Comparison of ENCODE assay signal across 23 cellular contexts in genomic region chr13:27595055-27595811, GRCh38. TPM values are rescaled to one million over a fixed set of nuclear protein-coding genes. Genes with fewer than 3 reads are reported as not detected.
DNase-seq lines count a peak whose midpoint lies in the region; ATAC-seq and TF ChIP-seq lines count a peak whose summit lies in the region.
"Had no signal": no experiment of that assay in that cellular context is flagged by ENCODE, and none has a peak within 500 bp of the region (broad histone marks: within the 10 kb centered on the region; RNA-seq: fewer than 3 reads in every experiment).

No MANE protein-coding gene starts in this region.

- no peaks in the 10 kb centered on the region for H3K9me3 Mint-ChIP-seq in activated naive CD4-positive, alpha-beta T cell treated with anti-CD3 and anti-CD28 coated beads, Interleukin-2, amount 50 U/mL, for 72 hours
- H3K9me3 Mint-ChIP-seq: activated CD4-positive, alpha-beta T cell treated with anti-CD3 and anti-CD28 coated beads, Interleukin-2, amount 10 ng/mL, durations not matched to agents 24 days and 14 days; activated naive CD4-positive, alpha-beta T cell treated with anti-CD3 and anti-CD28 coated beads, Interleukin-2, amount 50 U/mL, for 24 hours; CD14-positive monocyte; neural crest cell; type B pancreatic cell had no signal

- intact Hi-C loops in body of pancreas (cut with DNase I) (no loop called here), mucosa of descending colon (cut with DNase I, micrococcal nuclease) (no loop called here)

- no peak for TF ChIP-seq CTCF in Loucy (conservative IDR thresholded peaks at IDR 0.05; ENCODE audit: low read length)
- no peak for TF ChIP-seq CTCF in body of pancreas (IDR thresholded peaks at IDR 0.05)
- TF ChIP-seq CTCF in mucosa of descending colon (IDR thresholded peaks at IDR 0.05), result no peak

- H3K36me3 ChIP-seq in Loucy (ENCODE audit: insufficient read depth, low read length) (no peaks in the 10 kb centered on the region), body of pancreas (replicated peaks in 1 of 2; ENCODE audit: insufficient read depth in 1 of 2, low read depth in 2 of 2) (no peaks in the 10 kb centered on the region), mucosa of descending colon (ENCODE audit: low read depth) (no peaks in the 10 kb centered on the region)
- H3K36me3 ChIP-seq: ascending aorta, sigmoid colon had no signal

- H3K27ac ChIP-seq in body of pancreas, result no peak overlapping the region
- H3K27ac ChIP-seq: ascending aorta, sigmoid colon had no signal

- H3K9me2 ChIP-seq in Loucy (replicated peaks; ENCODE audit: low read depth, low read length), result no peaks in the 10 kb centered on the region

- no peaks in the 10 kb centered on the region for H3F3A ChIP-seq in Loucy (ENCODE audit: low read depth)

- H3K4me1 ChIP-seq in Loucy (ENCODE audit: insufficient read depth, low read length, poor library complexity, severe bottlenecking) (peaks cover 50% of the 10 kb centered on the region), body of pancreas (peaks cover 76% of the 10 kb centered on the region), mucosa of descending colon (ENCODE audit: low read depth) (peaks cover 9% of the 10 kb centered on the region)
- H3K4me1 ChIP-seq: ascending aorta had no signal

- H3K79me2 ChIP-seq in Loucy (ENCODE audit: insufficient read depth, low read length), result peaks cover 95% of the 10 kb centered on the region

- peak overlapping the region; percentile 26 for H3K9ac ChIP-seq in Loucy (ENCODE audit: low read depth, low read length, poor library complexity, severe bottlenecking)

- H4K20me1 ChIP-seq in Loucy (ENCODE audit: insufficient read depth, low read length, poor library complexity, severe bottlenecking), result peaks cover 14% of the 10 kb centered on the region

- peak; percentile 43 for ATAC-seq in GM18502 (IDR thresholded peaks at IDR 0.05; ENCODE audit: poor library complexity, unreplicated experiment)
- ATAC-seq in body of pancreas, result no peak
- no peak for ATAC-seq in activated naive CD4-positive, alpha-beta T cell treated with anti-CD3 and anti-CD28 coated beads, Interleukin-2, amount 50 U/mL, for 72 hours
- ATAC-seq in mucosa of descending colon, result no peak
- ATAC-seq: activated CD8-positive, alpha-beta memory T cell treated with anti-CD3 and anti-CD28 coated beads, Interleukin-2, amount 10 ng/mL, durations not matched to agents 7 days and 5 days; PC-3 had no signal

- H3K4me2 ChIP-seq in Loucy (ENCODE audit: low read depth, low read length, poor library complexity, severe bottlenecking), result peak overlapping the region; percentile 65

- H3K27me3 ChIP-seq in Loucy (ENCODE audit: insufficient read depth, low read length, poor library complexity, severe bottlenecking), result no peaks in the 10 kb centered on the region
- no peaks in the 10 kb centered on the region for H3K27me3 ChIP-seq in body of pancreas
- H3K27me3 ChIP-seq: ascending aorta, sigmoid colon had no signal

- H2AFZ ChIP-seq in Loucy (ENCODE audit: low read length), result no peak overlapping the region

- 68 to 69% methylated on average over 2 of the region's 2 CpGs for WGBS in body of pancreas, 2 donors

- TF ChIP-seq POLR2A in body of pancreas (IDR thresholded peaks at IDR 0.05), result no peak

- H3K9me3 ChIP-seq in Loucy (ENCODE audit: insufficient read depth, low read depth, low read length) (no peaks in the 10 kb centered on the region), body of pancreas (no peaks in the 10 kb centered on the region), mucosa of descending colon (no peaks in the 10 kb centered on the region)
- H3K9me3 ChIP-seq: ascending aorta, sigmoid colon had no signal

- peak; percentile 36 for DNase-seq in A172 (ENCODE audit: low spot score)
- peak; percentile 22 for DNase-seq in glomerular visceral epithelial cell (ENCODE audit: extremely low spot score)
- DNase-seq in body of pancreas, result no peak
- no peak for DNase-seq in activated naive CD4-positive, alpha-beta T cell treated with anti-CD3 and anti-CD28 coated beads, Interleukin-2, amount 50 U/mL, for 72 hours (ENCODE audit: low spot score in 2 of 2)
- no peak for DNase-seq in stimulated activated CD4-positive, alpha-beta T cell treated with anti-CD3 and anti-CD28 coated beads, Interleukin-2, amount 100 ng/mL, for 24 hours
- DNase-seq in mucosa of descending colon, result no peak
- DNase-seq: activated CD4-positive, alpha-beta T cell treated with anti-CD3 and anti-CD28 coated beads, Interleukin-2, amount 10 ng/mL, durations not matched to agents 24 days and 14 days; activated CD8-positive, alpha-beta memory T cell treated with anti-CD3 and anti-CD28 coated beads, Interleukin-2, amount 10 ng/mL, durations not matched to agents 7 days and 5 days; central memory CD4-positive, alpha-beta T cell; dermis blood vessel endothelial cell; midbrain; NCI-H1694; PC-3; posterior cingulate gyrus; SIG-M5; sigmoid colon had no signal

- no peaks in the 10 kb centered on the region for H3K36me3 Mint-ChIP-seq in activated naive CD4-positive, alpha-beta T cell treated with anti-CD3 and anti-CD28 coated beads, Interleukin-2, amount 50 U/mL, for 72 hours
- H3K36me3 Mint-ChIP-seq: activated CD8-positive, alpha-beta memory T cell treated with anti-CD3 and anti-CD28 coated beads, Interleukin-2, amount 10 ng/mL, durations not matched to agents 7 days and 5 days; activated naive CD4-positive, alpha-beta T cell treated with anti-CD3 and anti-CD28 coated beads, Interleukin-2, amount 50 U/mL, for 24 hours; CD14-positive monocyte; type B pancreatic cell had no signal

- no peak overlapping the region for H3K27ac Mint-ChIP-seq in activated naive CD4-positive, alpha-beta T cell treated with anti-CD3 and anti-CD28 coated beads, Interleukin-2, amount 50 U/mL, for 72 hours
- H3K27ac Mint-ChIP-seq: activated CD4-positive, alpha-beta T cell treated with anti-CD3 and anti-CD28 coated beads, Interleukin-2, amount 10 ng/mL, durations not matched to agents 24 days and 14 days; activated CD8-positive, alpha-beta memory T cell treated with anti-CD3 and anti-CD28 coated beads, Interleukin-2, amount 10 ng/mL, durations not matched to agents 7 days and 5 days; activated naive CD4-positive, alpha-beta T cell treated with anti-CD3 and anti-CD28 coated beads, Interleukin-2, amount 50 U/mL, for 24 hours; CD14-positive monocyte; type B pancreatic cell had no signal

- H3K4me3 ChIP-seq in Loucy (ENCODE audit: low read length, poor library complexity, severe bottlenecking), result peak overlapping the region; percentile 49
- no peak overlapping the region for H3K4me3 ChIP-seq in body of pancreas
- no peak overlapping the region for H3K4me3 ChIP-seq in mucosa of descending colon
- H3K4me3 ChIP-seq: ascending aorta, sigmoid colon had no signal

RNA-seq across cellular contexts. Expression of gene LNX2, which starts 25.1 kb away (rescaled TPM):
- 7.0 and 8.5 TPM in 2 replicates for total RNA-seq in A172 (2014; rRNA removed; shearing (Covaris generic))
- 10 to 100 TPM; 11.2 to 23.1 TPM for total RNA-seq in body of pancreas
- total RNA-seq in activated naive CD4-positive, alpha-beta T cell treated with anti-CD3 and anti-CD28 coated beads, Interleukin-2, amount 50 U/mL, for 72 hours, result 1 to 10 TPM; 4.9 to 7.7 TPM
- total RNA-seq in mucosa of descending colon, result 10 to 100 TPM; 20.0 to 34.0 (median 26.2) TPM

RNA-seq across cellular contexts. Expression of gene POLR1D, which starts 26.5 kb away (rescaled TPM):
- 86.6 and 88.3 TPM in 2 replicates for total RNA-seq in A172 (2014; rRNA removed; shearing (Covaris generic))
- total RNA-seq in body of pancreas, result 100 to 1,000 TPM in 1 of 2 donors, 10 to 100 TPM in 1; 56.0 to 178 TPM
- total RNA-seq in activated naive CD4-positive, alpha-beta T cell treated with anti-CD3 and anti-CD28 coated beads, Interleukin-2, amount 50 U/mL, for 72 hours, result 100 to 1,000 TPM; 159 to 166 TPM
- 100 to 1,000 TPM in 1 of 3 donors, 10 to 100 TPM in 2; 88.7 to 169 (median 91.0) TPM for total RNA-seq in mucosa of descending colon

Comparison
In these comparisons a context has a peak if more than half of its experiments do, and no peak if none do; other contexts are left out.
1. DNase-seq: peak in A172 (single experiment) and glomerular visceral epithelial cell (single experiment); none in body of pancreas (0 of 4), activated naive CD4-positive, alpha-beta T cell treated with anti-CD3 and anti-CD28 coated beads, Interleukin-2, amount 50 U/mL, for 72 hours (0 of 2), stimulated activated CD4-positive, alpha-beta T cell treated with anti-CD3 and anti-CD28 coated beads, Interleukin-2, amount 100 ng/mL, for 24 hours (0 of 2) and mucosa of descending colon (0 of 3).